In the genomic region with DNA sequence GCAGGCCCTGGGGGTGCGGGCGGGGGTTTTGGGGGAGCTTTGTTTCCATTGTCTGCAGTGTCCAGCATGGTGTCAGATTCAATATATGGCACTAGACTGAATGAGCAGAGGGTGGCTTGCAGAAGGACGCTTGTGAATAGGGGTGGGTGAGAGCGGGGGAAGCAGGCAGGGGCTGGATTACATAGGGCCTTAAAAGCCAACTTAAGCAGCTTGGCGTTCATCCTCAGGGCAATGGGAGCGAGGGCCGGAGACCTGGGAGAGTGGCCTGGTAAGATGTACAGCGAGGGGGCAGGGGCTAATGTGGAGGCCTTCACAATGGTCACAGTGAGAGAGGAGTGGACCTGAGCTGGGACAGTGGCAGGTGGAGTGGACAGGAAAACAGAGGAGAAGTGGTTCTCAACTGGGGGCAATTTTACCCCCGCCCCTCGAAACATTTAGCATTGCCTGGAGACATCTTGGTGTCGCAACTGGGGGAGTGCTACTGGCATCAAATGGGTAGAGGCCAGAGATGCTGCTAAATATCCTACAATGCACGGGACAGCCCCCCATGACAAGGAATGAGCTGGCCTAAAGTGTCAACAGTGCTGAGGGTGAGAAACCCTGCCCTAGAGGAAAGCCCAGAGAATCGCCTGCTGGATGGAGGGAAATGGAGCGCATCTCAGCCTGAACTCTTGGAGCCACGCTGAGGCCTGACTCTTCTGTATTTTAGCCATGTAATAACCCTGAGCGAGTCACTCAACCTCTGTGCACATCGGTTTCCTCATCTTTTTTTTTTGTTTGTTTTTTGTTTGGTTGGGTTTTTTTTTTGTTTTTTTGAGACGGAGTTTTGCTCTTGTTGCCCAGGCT, we compare ENCODE assay signal across 19 cellular contexts. TPM values are rescaled to one million over a fixed set of nuclear protein-coding genes. Genes with fewer than 3 reads are reported as not detected.
DNase-seq lines count a peak whose midpoint lies in the region; ATAC-seq lines count a peak whose summit lies in the region.
"Had no signal": no experiment of that assay in that cellular context is flagged by ENCODE, and none has a peak within 500 bp of the region (broad histone marks: within the 10 kb centered on the region; RNA-seq: fewer than 3 reads in every experiment).

No MANE protein-coding gene starts in this region.

- H3K4me1 Mint-ChIP-seq in T-helper 17 cell: peaks cover 27% of the 10 kb centered on the region
- H3K4me1 Mint-ChIP-seq in naive thymus-derived CD4-positive, alpha-beta T cell: peaks cover 16 to 56% (median 41%) of the 10 kb centered on the region in 7 donors

- H3K4me3 Mint-ChIP-seq in T-helper 17 cell: peak overlapping the region; percentile 66
- H3K4me3 Mint-ChIP-seq in naive thymus-derived CD4-positive, alpha-beta T cell: peak overlapping the region in 6 of 10 donors; percentile 23 to 53 (median 40)

- no peaks in the 10 kb centered on the region for H3K36me3 Mint-ChIP-seq in T-helper 17 cell (ENCODE audit: low read depth)
- peaks cover 0 to 2% (median 0%) of the 10 kb centered on the region in 5 donors for H3K36me3 Mint-ChIP-seq in naive thymus-derived CD4-positive, alpha-beta T cell

- no peak overlapping the region for H3K4me3 ChIP-seq in naive thymus-derived CD4-positive, alpha-beta T cell (ENCODE audit: low read length)
- H3K4me3 ChIP-seq: coronary artery, HAP-1 had no signal

- H3K27ac ChIP-seq in naive thymus-derived CD4-positive, alpha-beta T cell (ENCODE audit: low read depth, low read length): no peak overlapping the region
- H3K27ac ChIP-seq: coronary artery, VCaP had no signal

- H3K9me3 ChIP-seq in T-helper 17 cell (ENCODE audit: control insufficient read depth, low read length, poor library complexity, severe bottlenecking): no peaks in the 10 kb centered on the region
- no peaks in the 10 kb centered on the region for H3K9me3 ChIP-seq in naive thymus-derived CD4-positive, alpha-beta T cell (ENCODE audit: control insufficient read depth in 2 of 3, low read length in 3 of 3)
- H3K9me3 ChIP-seq: HAP-1 had no signal

- H3K4me1 ChIP-seq in naive thymus-derived CD4-positive, alpha-beta T cell (ENCODE audit: control insufficient read depth in 2 of 2, insufficient read depth in 2 of 2, low read length in 2 of 2): peaks cover 5 to 17% of the 10 kb centered on the region in 2 donors
- H3K4me1 ChIP-seq: HAP-1 had no signal

- no peaks in the 10 kb centered on the region for H3K9me3 Mint-ChIP-seq in naive thymus-derived CD4-positive, alpha-beta T cell
- H3K9me3 Mint-ChIP-seq: CD4-positive, alpha-beta T cell had no signal

- CTCF ChIA-PET in naive thymus-derived CD4-positive, alpha-beta T cell (lab: Charles Lee): interaction anchor here (0.7 to 1.2 kb wide), 3 partner anchors 20 to 445 kb away, joined by 3 to 5 read pairs (median 3); a partner anchor contains a TSS

- H3K27ac Mint-ChIP-seq in T-helper 17 cell: no peak overlapping the region
- peak overlapping the region in 2 of 9 donors; percentile 58 to 70 for H3K27ac Mint-ChIP-seq in naive thymus-derived CD4-positive, alpha-beta T cell
- H3K27ac Mint-ChIP-seq: CD4-positive, alpha-beta T cell had no signal

- POLR2A ChIA-PET in naive thymus-derived CD4-positive, alpha-beta T cell (lab: Charles Lee): interaction anchor here (0.5 to 1.2 kb wide), 4 partner anchors 12 to 32 kb away, joined by 3 to 4 read pairs (median 4); no protein-coding TSS in a partner anchor

- in situ Hi-C loops in Caki2 (cut with HindIII; ENCODE audit: low pct_unique_long_range_greater_than_20kb, low sequenced_read_pairs): no loop called here

- peak; percentile 59 for DNase-seq in Caki2 (ENCODE audit: low read depth)
- peak; percentile 49 for DNase-seq in HT1080 (ENCODE audit: low read depth)
- DNase-seq in T-helper 17 cell: no peak
- no peak for DNase-seq in naive thymus-derived CD4-positive, alpha-beta T cell
- DNase-seq: activated effector memory CD4-positive, alpha-beta T cell treated with Interleukin-2 at 50 U/mL for 16 hours; anterior cingulate cortex; CD4-positive, alpha-beta T cell; erythroblast; glutamatergic neuron; mammary epithelial cell; NCI-H446; retina; substantia nigra had no signal

- H3K36me3 ChIP-seq in naive thymus-derived CD4-positive, alpha-beta T cell (ENCODE audit: control insufficient read depth in 2 of 3, insufficient read depth in 3 of 3, low read length in 3 of 3): no peaks in the 10 kb centered on the region
- H3K36me3 ChIP-seq: HAP-1 had no signal

- no peaks in the 10 kb centered on the region for H3K27me3 Mint-ChIP-seq in T-helper 17 cell
- peaks cover 0 to 6% (median 0%) of the 10 kb centered on the region in 5 donors for H3K27me3 Mint-ChIP-seq in naive thymus-derived CD4-positive, alpha-beta T cell
- H3K27me3 Mint-ChIP-seq: CD4-positive, alpha-beta T cell had no signal

- H3K27me3 ChIP-seq in naive thymus-derived CD4-positive, alpha-beta T cell (ENCODE audit: control insufficient read depth in 2 of 2, insufficient read depth in 2 of 2, low read length in 2 of 2): no peaks in the 10 kb centered on the region

- ATAC-seq in T-helper 17 cell: no peak
- no peak for ATAC-seq in naive thymus-derived CD4-positive, alpha-beta T cell
- ATAC-seq in HG03442 (IDR thresholded peaks at IDR 0.05; ENCODE audit: unreplicated experiment): no peak
- ATAC-seq in GM19455 (IDR thresholded peaks at IDR 0.05; ENCODE audit: unreplicated experiment): no peak
- ATAC-seq in GM19328 (IDR thresholded peaks at IDR 0.05; ENCODE audit: unreplicated experiment): no peak

- intact Hi-C loops in naive thymus-derived CD4-positive, alpha-beta T cell (cut with micrococcal nuclease): no loop called here

RNA-seq across cellular contexts. Expression of a gene that starts 15.1 kb away (rescaled TPM):
- total RNA-seq in Caki2 (2014; rRNA removed; shearing (Covaris generic); ENCODE audit: low replicate concordance): 101 and 103 TPM in 2 replicates
- 20.8 and 23.6 TPM in 2 replicates for total RNA-seq in HT1080 (2014; rRNA removed; shearing (Covaris generic))
- polyA plus RNA-seq in HT1080 (2015; cell fraction: cytosol; rRNA removed): 23.8 and 25.2 TPM in 2 replicates
- 19.1 and 19.3 TPM in 2 replicates for polyA plus RNA-seq in HT1080 (2015; cell fraction: nucleus; rRNA removed)
- 10 to 100 TPM; 27.7 to 34.6 TPM for total RNA-seq in T-helper 17 cell
- 10 to 100 TPM; 16.9 to 78.8 (median 22.0) TPM for total RNA-seq in naive thymus-derived CD4-positive, alpha-beta T cell
- 10 to 100 TPM in 1 of 2 donors, 1 to 10 TPM in 1; 9.6 to 21.7 TPM for polyA plus RNA-seq in naive thymus-derived CD4-positive, alpha-beta T cell

RNA-seq across cellular contexts. Expression of a gene that starts 25.9 kb away (rescaled TPM):
- total RNA-seq in Caki2 (2014; rRNA removed; shearing (Covaris generic); ENCODE audit: low replicate concordance): 59.3 and 60.1 TPM in 2 replicates
- 32.5 and 38.3 TPM in 2 replicates for total RNA-seq in HT1080 (2014; rRNA removed; shearing (Covaris generic))
- polyA plus RNA-seq in HT1080 (2015; cell fraction: cytosol; rRNA removed): 24.5 and 28.2 TPM in 2 replicates
- 91.5 and 101 TPM in 2 replicates for polyA plus RNA-seq in HT1080 (2015; cell fraction: nucleus; rRNA removed)
- 10 to 100 TPM; 48.1 to 48.3 TPM for total RNA-seq in T-helper 17 cell
- total RNA-seq in naive thymus-derived CD4-positive, alpha-beta T cell: 10 to 100 TPM; 35.6 to 65.7 (median 47.7) TPM
- 1 to 10 TPM; 1.7 to 7.3 TPM for polyA plus RNA-seq in naive thymus-derived CD4-positive, alpha-beta T cell

Comparison
In these comparisons a context has a peak if more than half of its experiments do, and no peak if none do; other contexts are left out.
1. DNase-seq: peak in Caki2 (single experiment) and HT1080 (single experiment); none in T-helper 17 cell (0 of 3) and naive thymus-derived CD4-positive, alpha-beta T cell (0 of 9).